ENCODE assay signal across 9 cellular contexts in genomic region chr3:155232605-155233004, GRCh38.
DNase-seq lines count a peak whose midpoint lies in the region; ATAC-seq and TF ChIP-seq lines count a peak whose summit lies in the region.
"Had no signal": no experiment of that assay in that cellular context is flagged by ENCODE, and none has a peak within 500 bp of the region (broad histone marks: within the 10 kb centered on the region; RNA-seq: fewer than 3 reads in every experiment).

No MANE protein-coding gene starts in this region.

- H3K27me3 ChIP-seq in kidney epithelial cell (ENCODE audit: control insufficient read depth, insufficient read depth, low read length): no peaks in the 10 kb centered on the region

- in situ Hi-C loops in astrocyte of the cerebellum (cut with HindIII; ENCODE audit: low sequenced_read_pairs): no loop called here

- H3K27me3 Mint-ChIP-seq in type B pancreatic cell: no peaks in the 10 kb centered on the region
- H3K27me3 Mint-ChIP-seq: natural killer cell treated with Interleukin-12 subunit alpha and Interleukin-12 subunit beta and Interleukin-15 and Interleukin-18, amount 100 ng/mL, for 72 hours had no signal

- peaks cover 9% of the 10 kb centered on the region for H3K4me1 Mint-ChIP-seq in type B pancreatic cell (ENCODE audit: unreplicated experiment)

- H3K9me3 Mint-ChIP-seq in type B pancreatic cell: no peaks in the 10 kb centered on the region
- H3K9me3 Mint-ChIP-seq: natural killer cell treated with Interleukin-12 subunit alpha and Interleukin-12 subunit beta and Interleukin-15 and Interleukin-18, amount 100 ng/mL, for 72 hours had no signal

- peak; percentile 14 for DNase-seq in HK-2 (ENCODE audit: unreplicated experiment)
- peak; percentile 88 for DNase-seq in astrocyte of the cerebellum (ENCODE audit: low read depth)
- peak; percentile 78 for DNase-seq in kidney epithelial cell (ENCODE audit: low read depth)
- peak; percentile 77 for DNase-seq in ureter (ENCODE audit: low spot score)
- DNase-seq in type B pancreatic cell (ENCODE audit: extremely low spot score, unreplicated experiment): no peak
- DNase-seq in activated CD4-positive, CD25-positive, alpha-beta regulatory T cell treated with anti-CD3 and anti-CD28 coated beads, Interleukin-2, amount 50 U/mL, for 72 hours: no peak

- TF ChIP-seq CTCF in astrocyte of the cerebellum (IDR thresholded peaks at IDR 0.05; ENCODE audit: low read depth, low read length, missing control alignments) (no peak), kidney epithelial cell (IDR thresholded peaks at IDR 0.05; ENCODE audit: insufficient read depth, low read length, poor library complexity, severe bottlenecking) (no peak), type B pancreatic cell (conservative IDR thresholded peaks at IDR 0.05) (no peak)

- H3K27ac Mint-ChIP-seq in type B pancreatic cell: no peak overlapping the region
- H3K27ac Mint-ChIP-seq: natural killer cell treated with Interleukin-12 subunit alpha and Interleukin-12 subunit beta and Interleukin-15 and Interleukin-18, amount 100 ng/mL, for 72 hours had no signal

- H3K4me3 ChIP-seq in astrocyte of the cerebellum (ENCODE audit: low read depth, low read length) (no peak overlapping the region), kidney epithelial cell (ENCODE audit: low read depth, low read length) (no peak overlapping the region)
- H3K4me3 ChIP-seq: HAP-1 had no signal

- no peaks in the 10 kb centered on the region for H3K36me3 ChIP-seq in kidney epithelial cell (ENCODE audit: control insufficient read depth, insufficient read depth, low read length)
- H3K36me3 ChIP-seq: HAP-1 had no signal

- H3K4me3 Mint-ChIP-seq in type B pancreatic cell: no peak overlapping the region
- H3K4me3 Mint-ChIP-seq: natural killer cell treated with Interleukin-12 subunit alpha and Interleukin-12 subunit beta and Interleukin-15 and Interleukin-18, amount 100 ng/mL, for 72 hours had no signal

- no peak for ATAC-seq in HG02642 (IDR thresholded peaks at IDR 0.05; ENCODE audit: poor library complexity, unreplicated experiment)

- no peaks in the 10 kb centered on the region for H3K36me3 Mint-ChIP-seq in type B pancreatic cell
- H3K36me3 Mint-ChIP-seq: natural killer cell treated with Interleukin-12 subunit alpha and Interleukin-12 subunit beta and Interleukin-15 and Interleukin-18, amount 100 ng/mL, for 72 hours had no signal

Comparison
In these comparisons a context has a peak if more than half of its experiments do, and no peak if none do; other contexts are left out.
1. DNase-seq: peak in HK-2 (single experiment), astrocyte of the cerebellum (single experiment), kidney epithelial cell (single experiment) and ureter (single experiment); none in type B pancreatic cell (single experiment) and activated CD4-positive, CD25-positive, alpha-beta regulatory T cell treated with anti-CD3 and anti-CD28 coated beads, Interleukin-2, amount 50 U/mL, for 72 hours (single experiment).